8 cellular contexts compared by ENCODE assay signal in genomic region chr1:171780583-171781166, GRCh38. TPM values are rescaled to one million over a fixed set of nuclear protein-coding genes. Genes with fewer than 3 reads are reported as not detected.
DNase-seq lines count a peak whose midpoint lies in the region; ATAC-seq and TF ChIP-seq lines count a peak whose summit lies in the region.

No MANE protein-coding gene starts in this region.

- peak overlapping the region; percentile 45 for H3K9ac ChIP-seq in muscle layer of colon (ENCODE audit: low read length)

- DNase-seq in BE2C (no peak), LNCaP clone FGC (ENCODE audit: low read depth) (no peak), cardiac fibroblast (ENCODE audit: low read depth in 2 of 2) (no peak), NCI-H345 (lab: John Stamatoyannopoulos, UW) (no peak), HT-29 (ENCODE audit: low spot score) (no peak)

- H3K4me3 ChIP-seq in BE2C (ENCODE audit: low read depth, low read length), result peak overlapping the region; percentile 100
- peak overlapping the region; percentile 52 for H3K4me3 ChIP-seq in LNCaP clone FGC (ENCODE audit: low read depth, low read length)
- peak overlapping the region; percentile 45 to 52 for H3K4me3 ChIP-seq in cardiac fibroblast (replicated peaks in 1 of 2; ENCODE audit: low read depth in 2 of 2, low read length in 2 of 2)
- H3K4me3 ChIP-seq in muscle layer of colon (ENCODE audit: low read depth in 1 of 2, low read length in 2 of 2), result peak overlapping the region; percentile 8 to 70

- no peaks in the 10 kb centered on the region for H3K9me3 ChIP-seq in BE2C
- no peaks in the 10 kb centered on the region for H3K9me3 ChIP-seq in muscle layer of colon (ENCODE audit: low read length)

- peak overlapping the region; percentile 85 for H3K27ac ChIP-seq in muscle layer of colon (ENCODE audit: low read depth, low read length)

- TF ChIP-seq CTCF in BE2C (IDR thresholded peaks at IDR 0.05; ENCODE audit: low read depth, low read length), result no peak
- TF ChIP-seq CTCF in LNCaP clone FGC (IDR thresholded peaks at IDR 0.05; ENCODE audit: control insufficient read depth, extremely low read depth, insufficient read depth), result no peak
- no peak for TF ChIP-seq CTCF in cardiac fibroblast (IDR thresholded peaks at IDR 0.05; ENCODE audit: low read depth, low read length)

- H3K27me3 ChIP-seq in BE2C (no peaks in the 10 kb centered on the region), muscle layer of colon (ENCODE audit: control insufficient read depth in 1 of 2, insufficient read depth in 2 of 2, low read length in 2 of 2) (no peaks in the 10 kb centered on the region)

- H3K4me1 ChIP-seq in BE2C (no peaks in the 10 kb centered on the region), muscle layer of colon (ENCODE audit: insufficient read depth, low read length) (peaks cover 27% of the 10 kb centered on the region)

- ATAC-seq in GM18909 (IDR thresholded peaks at IDR 0.05; ENCODE audit: poor library complexity, unreplicated experiment), result no peak
- ATAC-seq in GM21717 (IDR thresholded peaks at IDR 0.05; ENCODE audit: unreplicated experiment), result no peak

- H3K36me3 ChIP-seq in BE2C (peaks cover 20% of the 10 kb centered on the region), muscle layer of colon (ENCODE audit: insufficient read depth, low read length) (peaks cover 14% of the 10 kb centered on the region)

RNA-seq across cellular contexts. Expression of gene METTL13, which starts 0.8 kb away (rescaled TPM):
- 119 TPM for polyA plus RNA-seq in BE2C (2012; ENCODE audit: insufficient read depth, insufficient read length, low read depth)
- 38.8 and 39.4 TPM in 2 replicates for total RNA-seq in HT-29 (2014; rRNA removed; shearing (Covaris generic))

RNA-seq across cellular contexts. Expression of gene VAMP4, which starts 38.8 kb away (rescaled TPM):
- 12.8 TPM for polyA plus RNA-seq in BE2C (2012; ENCODE audit: insufficient read depth, insufficient read length, low read depth)
- total RNA-seq in HT-29 (2014; rRNA removed; shearing (Covaris generic)), result 0.15 and 0.39 TPM in 2 replicates

Comparison
In these comparisons a context has a peak if more than half of its experiments do, and no peak if none do; other contexts are left out.
1. H3K4me3 ChIP-seq: peak in every context shown above with its lines; median percentile 100 in BE2C; 52 in LNCaP clone FGC; 48 in cardiac fibroblast; 39 in muscle layer of colon.